ENCODE assay signal across 1 cellular context in the genomic region with DNA sequence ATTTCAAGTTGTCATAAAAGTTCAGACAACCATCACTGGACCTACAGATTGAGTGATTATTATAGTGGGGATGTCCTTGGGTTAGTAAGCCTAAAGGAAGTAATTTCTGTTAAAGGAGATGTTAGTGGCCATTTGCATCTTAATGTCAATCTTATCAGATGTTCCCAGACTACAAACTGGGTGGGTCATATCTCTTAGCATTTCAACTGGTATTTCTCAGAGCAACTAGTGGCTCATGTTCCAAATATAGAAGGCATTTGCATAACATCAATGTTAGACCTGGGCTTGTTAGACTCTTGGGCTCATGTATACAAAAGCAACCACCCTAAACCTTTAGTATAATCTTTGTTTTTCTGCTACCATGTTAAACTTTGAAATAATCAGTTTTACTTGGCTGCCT.
TF ChIP-seq lines count a peak whose summit lies in the region.

No MANE protein-coding gene starts in this region.

TF ChIP-seq in GM12878, 131 proteins besides CTCF, POLR2A, EP300 and RAD21:
- TF ChIP-seq SIX5 (IDR thresholded peaks at IDR 0.05; ENCODE audit: low read depth, low read length, severe bottlenecking) (no peak), MEF2A (IDR thresholded peaks at IDR 0.05; ENCODE audit: insufficient read depth, low read depth, low read length) (0 out of 2 replicates have a peak, but pooled peaks have one; percentile 47)
